1 cellular context compared by ENCODE assay signal in genomic region chr19:44050740-44051653, GRCh38.
TF ChIP-seq lines count a peak whose summit lies in the region.

No MANE protein-coding gene starts in this region.

TF ChIP-seq in GM23338, 12 proteins besides CTCF, POLR2A, EP300 and RAD21 (continued from another document):
- TF ChIP-seq REST (IDR thresholded peaks at IDR 0.05; ENCODE audit: unreplicated experiment), result no peak
- TF ChIP-seq JUNB (IDR thresholded peaks at IDR 0.05; ENCODE audit: unreplicated experiment), result no peak
- no peak for TF ChIP-seq ZNF462 (CRISPR knock-in tag; IDR thresholded peaks at IDR 0.05)
- no peak for TF ChIP-seq STAT1 (IDR thresholded peaks at IDR 0.05; ENCODE audit: unreplicated experiment)
- no peak for TF ChIP-seq ZNF331 (CRISPR knock-in tag; IDR thresholded peaks at IDR 0.05; ENCODE audit: low read depth)
- no peak for TF ChIP-seq ETS1 (IDR thresholded peaks at IDR 0.05)
- no peak for TF ChIP-seq EZH2 (IDR thresholded peaks at IDR 0.05; ENCODE audit: low read depth, unreplicated experiment)
